ENCODE assay signal across 8 cellular contexts in genomic region chr16:17470002-17470870, GRCh38. TPM values are rescaled to one million over a fixed set of nuclear protein-coding genes. Genes with fewer than 3 reads are reported as not detected.
DNase-seq lines count a peak whose midpoint lies in the region; ATAC-seq and TF ChIP-seq lines count a peak whose summit lies in the region.

No MANE protein-coding gene starts in this region.

- H3K4ac ChIP-seq in neuronal stem cell (ENCODE audit: low read length) = no peak overlapping the region

- peaks cover 0 to 22% (median 0%) of the 10 kb centered on the region in 4 donors for H3K27me3 ChIP-seq in esophagus squamous epithelium
- peaks cover 0 to 26% (median 12%) of the 10 kb centered on the region in 3 experiments for H3K27me3 ChIP-seq in neuronal stem cell (ENCODE audit: control insufficient read depth in 3 of 3, insufficient read depth in 3 of 3, low read depth in 1 of 3, low read length in 3 of 3)

- H3K9me3 ChIP-seq in esophagus squamous epithelium (no peaks in the 10 kb centered on the region), neuronal stem cell (replicated peaks in 1 of 2; ENCODE audit: control insufficient read depth in 2 of 2, insufficient read depth in 1 of 2, low read depth in 1 of 2, low read length in 2 of 2) (no peaks in the 10 kb centered on the region)

- peaks cover 67% of the 10 kb centered on the region for H3K4me1 Mint-ChIP-seq in activated CD4-positive, alpha-beta memory T cell treated with anti-CD3 and anti-CD28 coated beads, Interleukin-2, amount 10 ng/mL, durations not matched to agents 7 days and 5 days

- H3K79me1 ChIP-seq in neuronal stem cell (ENCODE audit: low read depth, low read length) = peaks cover 3% of the 10 kb centered on the region

- no peak for TF ChIP-seq POLR2A in esophagus squamous epithelium (IDR thresholded peaks at IDR 0.05)

- no peak for TF ChIP-seq CTCF in esophagus squamous epithelium (IDR thresholded peaks at IDR 0.05)

- H3K27ac Mint-ChIP-seq in activated CD4-positive, alpha-beta memory T cell treated with anti-CD3 and anti-CD28 coated beads, Interleukin-2, amount 10 ng/mL, durations not matched to agents 7 days and 5 days = peak overlapping the region; percentile 77

- CTCF ChIA-PET in activated CD4-positive, alpha-beta memory T cell treated with anti-CD3 and anti-CD28 coated beads, Interleukin-2, amount 10 ng/mL, durations not matched to agents 7 days and 5 days (lab: Charles Lee) = interaction anchor here (0.9 to 3.3 kb wide), 5 partner anchors 54 to 275 kb away, joined by 3 to 16 read pairs (median 3); no protein-coding TSS in a partner anchor

- H2AK5ac ChIP-seq in neuronal stem cell (ENCODE audit: low read depth, low read length) = no peak overlapping the region

- peak overlapping the region; percentile 77 for H3K4me3 Mint-ChIP-seq in activated CD4-positive, alpha-beta memory T cell treated with anti-CD3 and anti-CD28 coated beads, Interleukin-2, amount 10 ng/mL, durations not matched to agents 7 days and 5 days

- POLR2A ChIA-PET in activated CD4-positive, alpha-beta memory T cell treated with anti-CD3 and anti-CD28 coated beads, Interleukin-2, amount 10 ng/mL, durations not matched to agents 7 days and 5 days (lab: Charles Lee) = interaction anchor here (0.8 to 4.9 kb wide), 8 partner anchors 19 to 128 kb away, joined by 3 to 21 read pairs (median 6); no protein-coding TSS in a partner anchor

- H2AFZ ChIP-seq in neuronal stem cell (ENCODE audit: low read length) = peak overlapping the region; percentile 91

- H3K27ac ChIP-seq in esophagus squamous epithelium = peak overlapping the region; percentile 85 to 95 (median 88)
- no peak overlapping the region for H3K27ac ChIP-seq in neuronal stem cell (replicated peaks; ENCODE audit: low read length)

- peaks cover 43% of the 10 kb centered on the region for H3K36me3 Mint-ChIP-seq in activated CD4-positive, alpha-beta memory T cell treated with anti-CD3 and anti-CD28 coated beads, Interleukin-2, amount 10 ng/mL, durations not matched to agents 7 days and 5 days (ENCODE audit: low read depth)

- peak overlapping the region; percentile 79 for H3K4me2 ChIP-seq in neuronal stem cell (ENCODE audit: insufficient read depth, low read length, poor library complexity, severe bottlenecking)

- peak overlapping the region; percentile 61 for H3K9ac ChIP-seq in neuronal stem cell (ENCODE audit: low read depth, low read length, poor library complexity)

- H3K23ac ChIP-seq in neuronal stem cell (ENCODE audit: low read depth, low read length, poor library complexity) = no peak overlapping the region

- H4K91ac ChIP-seq in neuronal stem cell (ENCODE audit: low read depth, low read length, poor library complexity) = no peak overlapping the region

- intact Hi-C loops in esophagus squamous epithelium (cut with DNase I) = loop anchor here (10.0 kb wide), 1 partner anchor 245 kb away; no protein-coding TSS in a partner anchor

- H2BK12ac ChIP-seq in neuronal stem cell (ENCODE audit: low read length) = peak overlapping the region; percentile 14

- H3K27me3 Mint-ChIP-seq in activated CD4-positive, alpha-beta memory T cell treated with anti-CD3 and anti-CD28 coated beads, Interleukin-2, amount 10 ng/mL, durations not matched to agents 7 days and 5 days = no peaks in the 10 kb centered on the region

- WGBS in esophagus squamous epithelium, 2 donors = 0% methylated on average over 2 to 7 of the region's 96 CpGs
- WGBS in neuronal stem cell (ENCODE audit: extremely low coverage in 2 of 2, insufficient read length in 2 of 2, insufficient replicate concordance in 1 of 2), 2 donors = no CpG with 5 or more reads among the region's 96 CpGs

- H3K9me3 Mint-ChIP-seq in activated CD4-positive, alpha-beta memory T cell treated with anti-CD3 and anti-CD28 coated beads, Interleukin-2, amount 10 ng/mL, durations not matched to agents 7 days and 5 days = no peaks in the 10 kb centered on the region

- H2BK15ac ChIP-seq in neuronal stem cell (ENCODE audit: low read length) = no peak overlapping the region

- H3K4me1 ChIP-seq in esophagus squamous epithelium (peaks cover 23 to 50% (median 25%) of the 10 kb centered on the region in 3 donors), neuronal stem cell (ENCODE audit: control insufficient read depth in 2 of 2, insufficient read depth in 1 of 2, low read depth in 1 of 2, low read length in 2 of 2) (peaks cover 16 to 24% of the 10 kb centered on the region in 2 donors)

- peak overlapping the region; percentile 92 for H3K18ac ChIP-seq in neuronal stem cell (ENCODE audit: low read length)

- no peak overlapping the region for H2BK120ac ChIP-seq in neuronal stem cell (ENCODE audit: low read depth, low read length)

- no peak for ATAC-seq in HG03342 (IDR thresholded peaks at IDR 0.05; ENCODE audit: unreplicated experiment)
- ATAC-seq in GM21576 (IDR thresholded peaks at IDR 0.05; ENCODE audit: unreplicated experiment) = no peak

- peaks cover 0 to 5% (median 0%) of the 10 kb centered on the region in 3 donors for H3K36me3 ChIP-seq in esophagus squamous epithelium
- H3K36me3 ChIP-seq in neuronal stem cell (replicated peaks in 1 of 2; ENCODE audit: control insufficient read depth in 2 of 2, insufficient read depth in 2 of 2, low read length in 2 of 2) = no peaks in the 10 kb centered on the region

- DNase-seq in NCI-H748 (lab: John Stamatoyannopoulos, UW; ENCODE audit: unreplicated experiment) = peak; percentile 46
- no peak for DNase-seq in NCI-H748 treated with DMSO at 0.1 percent for 48 hours (lab: John Stamatoyannopoulos, UW)
- peak; percentile 31 for DNase-seq in activated CD4-positive, alpha-beta memory T cell treated with anti-CD3 and anti-CD28 coated beads, Interleukin-2, amount 10 ng/mL, durations not matched to agents 7 days and 5 days
- DNase-seq in esophagus squamous epithelium (lab: John Stamatoyannopoulos, UW) = no peak
- DNase-seq in neuronal stem cell (ENCODE audit: low spot score) = no peak
- DNase-seq in epidermal melanocyte (ENCODE audit: insufficient read length, low spot score) = no peak

- H3K14ac ChIP-seq in neuronal stem cell (ENCODE audit: low read length) = no peak overlapping the region

- H3K4me3 ChIP-seq in esophagus squamous epithelium (peak overlapping the region; percentile 66 to 82 (median 72)), neuronal stem cell (ENCODE audit: low read length in 2 of 2) (peak overlapping the region; percentile 54 to 91)

- no peak overlapping the region for H4K8ac ChIP-seq in neuronal stem cell (ENCODE audit: low read depth, low read length)

- no peak overlapping the region for H2BK5ac ChIP-seq in neuronal stem cell (ENCODE audit: low read length)

RNA-seq across cellular contexts. Expression of gene XYLT1, which starts 0.5 kb away (rescaled TPM):
- 10 to 100 TPM; 30.2 to 34.9 TPM for total RNA-seq in activated CD4-positive, alpha-beta memory T cell treated with anti-CD3 and anti-CD28 coated beads, Interleukin-2, amount 10 ng/mL, durations not matched to agents 7 days and 5 days
- total RNA-seq in esophagus squamous epithelium = 10 to 100 TPM in 2 of 4 donors, 1 to 10 TPM in 2; 6.6 to 17.2 (median 10.0) TPM
- polyA plus RNA-seq in neuronal stem cell (2013, experiment 1 of 2) = 6.1 TPM
- 6.3 TPM for polyA plus RNA-seq in neuronal stem cell (2013, experiment 2 of 2)

Comparison
In these comparisons a context has a peak if more than half of its experiments do, and no peak if none do; other contexts are left out.
1. DNase-seq: peak in NCI-H748 (single experiment) and activated CD4-positive, alpha-beta memory T cell treated with anti-CD3 and anti-CD28 coated beads, Interleukin-2, amount 10 ng/mL, durations not matched to agents 7 days and 5 days (single experiment); none in NCI-H748 treated with DMSO at 0.1 percent for 48 hours (single experiment), esophagus squamous epithelium (single experiment), neuronal stem cell (single experiment) and epidermal melanocyte (single experiment).